In genomic region chr7:77691892-77692491, GRCh38 we compare ENCODE assay signal across 1 cellular context.
TF ChIP-seq lines count a peak whose summit lies in the region.

No MANE protein-coding gene starts in this region.

TF ChIP-seq in HepG2, 621 proteins besides CTCF, POLR2A, EP300 and RAD21 (continued from another document and continues in another):
- TF ChIP-seq DDIT3 (CRISPR knock-in tag; IDR thresholded peaks at IDR 0.05) (no peak), TSC22D2 (CRISPR knock-in tag; IDR thresholded peaks at IDR 0.05; ENCODE audit: borderline replicate concordance) (no peak), ZNF572 (CRISPR knock-in tag; IDR thresholded peaks at IDR 0.05) (no peak), ZIK1 (CRISPR knock-in tag; IDR thresholded peaks at IDR 0.05; ENCODE audit: borderline replicate concordance, low read depth) (no peak), UBTF (CRISPR knock-in tag; IDR thresholded peaks at IDR 0.05) (0 out of 2 replicates have a peak, but pooled peaks have one; percentile 17), PPARG (CRISPR knock-in tag; conservative IDR thresholded peaks at IDR 0.05) (no peak), ZNF225 (CRISPR knock-in tag; IDR thresholded peaks at IDR 0.05) (no peak), CBFB (CRISPR knock-in tag; IDR thresholded peaks at IDR 0.05) (no peak), SYNCRIP (IDR thresholded peaks at IDR 0.05; ENCODE audit: insufficient read depth, low read depth, low read length) (no peak), BRCA1 (CRISPR knock-in tag; IDR thresholded peaks at IDR 0.05) (0 out of 2 replicates have a peak, but pooled peaks have one; percentile 63), KDM5A (IDR thresholded peaks at IDR 0.05; ENCODE audit: borderline replicate concordance, low read length) (no peak), ZXDC (CRISPR knock-in tag; IDR thresholded peaks at IDR 0.05) (no peak), ZNF879 (CRISPR knock-in tag; IDR thresholded peaks at IDR 0.05) (no peak), ZNF598 (CRISPR knock-in tag; IDR thresholded peaks at IDR 0.05; ENCODE audit: borderline replicate concordance) (no peak), CREB1 (IDR thresholded peaks at IDR 0.05) (no peak), CREB1 (CRISPR knock-in tag; IDR thresholded peaks at IDR 0.05) (no peak), ZBTB21 (CRISPR knock-in tag; IDR thresholded peaks at IDR 0.05) (no peak), JUND (CRISPR knock-in tag; IDR thresholded peaks at IDR 0.05) (no peak), AGO1 (IDR thresholded peaks at IDR 0.05; ENCODE audit: low read depth, low read length, poor library complexity, severe bottlenecking) (no peak), ZNF614 (CRISPR knock-in tag; IDR thresholded peaks at IDR 0.05; ENCODE audit: borderline replicate concordance) (no peak), DNMT3B (CRISPR knock-in tag; conservative IDR thresholded peaks at IDR 0.05) (no peak), ARID3A (IDR thresholded peaks at IDR 0.05; ENCODE audit: low read depth, low read length) (no peak), ZNF83 (CRISPR knock-in tag; IDR thresholded peaks at IDR 0.05; ENCODE audit: borderline replicate concordance) (no peak), ZNF282 (IDR thresholded peaks at IDR 0.05; ENCODE audit: partially characterized antibody) (no peak), REL (CRISPR knock-in tag; conservative IDR thresholded peaks at IDR 0.05) (no peak), CSRNP1 (CRISPR knock-in tag; IDR thresholded peaks at IDR 0.05) (peak; percentile 75), RORA (CRISPR knock-in tag; IDR thresholded peaks at IDR 0.05) (no peak), NCOA2 (CRISPR knock-in tag; IDR thresholded peaks at IDR 0.05) (no peak), TARDBP (CRISPR knock-in tag; IDR thresholded peaks at IDR 0.05) (peak; percentile 72), ZNF17 (CRISPR knock-in tag; IDR thresholded peaks at IDR 0.05) (no peak), ARID2 (CRISPR knock-in tag; IDR thresholded peaks at IDR 0.05; ENCODE audit: borderline replicate concordance) (no peak), FOXA1 (IDR thresholded peaks at IDR 0.05) (no peak; the same call in 1 of the 2 replicates), FOXA1 (CRISPR knock-in tag; IDR thresholded peaks at IDR 0.05) (peak; percentile 78; the same call in 1 of the 2 replicates), ZSCAN12 (CRISPR knock-in tag; IDR thresholded peaks at IDR 0.05) (no peak), ZC3H13 (CRISPR knock-in tag; IDR thresholded peaks at IDR 0.05) (no peak), TBL1XR1 (IDR thresholded peaks at IDR 0.05; ENCODE audit: borderline replicate concordance, low read length, partially characterized antibody) (no peak), ZNF746 (CRISPR knock-in tag; IDR thresholded peaks at IDR 0.05) (no peak), ZNF709 (CRISPR knock-in tag; IDR thresholded peaks at IDR 0.05) (no peak), ZNF280D (CRISPR knock-in tag; IDR thresholded peaks at IDR 0.05) (no peak), KLF13 (CRISPR knock-in tag; IDR thresholded peaks at IDR 0.05) (no peak), PAF1 (CRISPR knock-in tag; IDR thresholded peaks at IDR 0.05) (no peak), MED13 (CRISPR knock-in tag; IDR thresholded peaks at IDR 0.05) (no peak), SMAD3 (CRISPR knock-in tag; IDR thresholded peaks at IDR 0.05) (no peak), ATF7 (IDR thresholded peaks at IDR 0.05) (no peak), ATF7 (CRISPR knock-in tag; IDR thresholded peaks at IDR 0.05) (no peak), HNRNPL (IDR thresholded peaks at IDR 0.05; ENCODE audit: low read depth, low read length) (no peak), E2F2 (CRISPR knock-in tag; IDR thresholded peaks at IDR 0.05; ENCODE audit: borderline replicate concordance) (no peak), KAT7 (CRISPR knock-in tag; IDR thresholded peaks at IDR 0.05; ENCODE audit: borderline replicate concordance) (no peak), ZFP36L1 (CRISPR knock-in tag; IDR thresholded peaks at IDR 0.05) (no peak), ZNF362 (CRISPR knock-in tag; IDR thresholded peaks at IDR 0.05; ENCODE audit: borderline replicate concordance) (peak; percentile 89), ZNF670 (CRISPR knock-in tag; IDR thresholded peaks at IDR 0.05; ENCODE audit: borderline replicate concordance) (no peak), NRL (CRISPR knock-in tag; IDR thresholded peaks at IDR 0.05; ENCODE audit: borderline replicate concordance) (no peak), NFIB (CRISPR knock-in tag; IDR thresholded peaks at IDR 0.05; ENCODE audit: borderline replicate concordance) (no peak), HNRNPUL1 (IDR thresholded peaks at IDR 0.05; ENCODE audit: low read depth, low read length) (no peak), POGZ (CRISPR knock-in tag; IDR thresholded peaks at IDR 0.05) (no peak; the same call in 1 of the 2 replicates), GATAD2A (CRISPR knock-in tag; IDR thresholded peaks at IDR 0.05) (peak; percentile 57; the same call in 1 of the 2 replicates), ZNF30 (CRISPR knock-in tag; IDR thresholded peaks at IDR 0.05) (no peak), NR2C2 (CRISPR knock-in tag; IDR thresholded peaks at IDR 0.05; ENCODE audit: borderline replicate concordance) (no peak), JUNB (CRISPR knock-in tag; IDR thresholded peaks at IDR 0.05; ENCODE audit: borderline replicate concordance) (no peak)
- TF ChIP-seq, protein P1, sequence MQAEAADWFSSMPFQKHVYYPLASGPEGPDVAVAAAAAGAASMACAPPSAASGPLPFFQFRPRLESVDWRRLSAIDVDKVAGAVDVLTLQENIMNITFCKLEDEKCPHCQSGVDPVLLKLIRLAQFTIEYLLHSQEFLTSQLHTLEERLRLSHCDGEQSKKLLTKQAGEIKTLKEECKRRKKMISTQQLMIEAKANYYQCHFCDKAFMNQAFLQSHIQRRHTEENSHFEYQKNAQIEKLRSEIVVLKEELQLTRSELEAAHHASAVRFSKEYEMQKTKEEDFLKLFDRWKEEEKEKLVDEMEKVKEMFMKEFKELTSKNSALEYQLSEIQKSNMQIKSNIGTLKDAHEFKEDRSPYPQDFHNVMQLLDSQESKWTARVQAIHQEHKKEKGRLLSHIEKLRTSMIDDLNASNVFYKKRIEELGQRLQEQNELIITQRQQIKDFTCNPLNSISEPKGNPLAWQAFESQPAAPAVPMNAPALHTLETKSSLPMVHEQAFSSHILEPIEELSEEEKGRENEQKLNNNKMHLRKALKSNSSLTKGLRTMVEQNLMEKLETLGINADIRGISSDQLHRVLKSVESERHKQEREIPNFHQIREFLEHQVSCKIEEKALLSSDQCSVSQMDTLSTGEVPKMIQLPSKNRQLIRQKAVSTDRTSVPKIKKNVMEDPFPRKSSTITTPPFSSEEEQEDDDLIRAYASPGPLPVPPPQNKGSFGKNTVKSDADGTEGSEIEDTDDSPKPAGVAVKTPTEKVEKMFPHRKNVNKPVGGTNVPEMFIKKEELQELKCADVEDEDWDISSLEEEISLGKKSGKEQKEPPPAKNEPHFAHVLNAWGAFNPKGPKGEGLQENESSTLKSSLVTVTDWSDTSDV (CRISPR knock-in tag; IDR thresholded peaks at IDR 0.05) = no peak
